Comparison of ENCODE assay signal across 11 cellular contexts in the genomic region with DNA sequence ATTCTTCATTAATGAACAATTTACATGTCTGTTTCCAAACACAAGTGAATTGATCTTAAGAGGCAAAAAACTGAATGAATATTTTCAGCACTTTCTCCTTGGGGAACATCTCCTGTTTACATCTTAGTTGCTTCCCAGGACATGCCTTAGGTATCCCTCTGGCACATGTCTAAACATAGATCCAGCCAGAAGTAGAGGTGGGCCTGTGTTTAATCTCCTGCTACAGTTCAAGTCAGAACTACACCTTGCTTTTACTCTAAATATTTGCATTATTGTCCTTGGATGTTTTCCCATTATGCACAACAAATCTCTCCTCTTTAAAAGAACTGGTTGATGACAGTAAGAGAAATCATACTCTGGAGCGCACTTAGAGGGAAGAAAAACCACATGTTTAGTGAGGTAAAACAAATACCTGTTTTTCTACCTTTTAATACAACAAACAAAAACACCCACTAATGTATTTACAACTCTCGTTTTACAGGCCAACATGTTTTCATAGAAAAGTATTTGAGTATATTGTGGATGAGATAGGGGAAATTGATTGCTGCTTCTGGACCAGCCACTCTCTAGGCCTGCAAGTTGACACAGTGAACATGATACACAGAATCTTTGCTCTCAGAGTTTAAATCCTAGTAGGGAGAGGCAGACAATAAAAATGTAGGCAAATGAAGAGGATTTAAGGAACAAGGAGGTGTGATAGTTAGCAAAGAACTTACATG. TPM values are rescaled to one million over a fixed set of nuclear protein-coding genes. Genes with fewer than 3 reads are reported as not detected.
DNase-seq lines count a peak whose midpoint lies in the region; ATAC-seq and TF ChIP-seq lines count a peak whose summit lies in the region.
"Had no signal": no experiment of that assay in that cellular context is flagged by ENCODE, and none has a peak within 500 bp of the region (broad histone marks: within the 10 kb centered on the region; RNA-seq: fewer than 3 reads in every experiment).

No MANE protein-coding gene starts in this region.

- no peak overlapping the region for H3K23ac ChIP-seq in mesendoderm (ENCODE audit: low read length)

- H2BK15ac ChIP-seq in mesendoderm (replicated peaks; ENCODE audit: low read depth), result no peak overlapping the region

- peaks cover 15 to 29% of the 10 kb centered on the region in 2 donors for H3K36me3 Mint-ChIP-seq in activated T-cell treated with anti-CD3 and anti-CD28 coated beads, Interleukin-2, amount 50 U/mL, for 72 hours (ENCODE audit: insufficient read depth in 2 of 2)
- H3K36me3 Mint-ChIP-seq in activated B cell treated with CpG ODN at 0.5 μM for 24 hours (ENCODE audit: low read depth), result peaks cover 56% of the 10 kb centered on the region

- TF ChIP-seq POLR2A in stomach (IDR thresholded peaks at IDR 0.05), result no peak

- no peaks in the 10 kb centered on the region for H3K36me3 ChIP-seq in hepatocyte (replicated peaks; ENCODE audit: insufficient read depth, low read depth)
- peaks cover 0 to 4% (median 4%) of the 10 kb centered on the region in 4 donors for H3K36me3 ChIP-seq in stomach
- H3K36me3 ChIP-seq in mesendoderm (ENCODE audit: control insufficient read depth, insufficient read depth, low read length), result peaks cover 2% of the 10 kb centered on the region

- 46% methylated on average over 2 of the region's 2 CpGs for WGBS in hepatocyte (ENCODE audit: low lambda C conversion rate, missing lambda C conversion rate)
- WGBS in stomach, 5 donors, result 41 to 56% (median 52%) methylated on average over 2 of the region's 2 CpGs
- WGBS in mesendoderm (ENCODE audit: extremely low coverage, insufficient coverage, low lambda C conversion rate), result no CpG with 5 or more reads among the region's 2 CpGs

- intact Hi-C loops in activated B cell treated with CpG ODN at 0.5 μM for 24 hours (cut with micrococcal nuclease) (loop anchor here (1.0 kb wide), 2 partner anchors 9 to 15 kb away; no protein-coding TSS in a partner anchor), stomach (cut with DNase I; ENCODE audit: low total_unique reads) (no loop called here)

- H3K79me2 ChIP-seq in hepatocyte (peaks cover 26% of the 10 kb centered on the region), mesendoderm (ENCODE audit: control insufficient read depth, insufficient read depth, low read length) (no peaks in the 10 kb centered on the region)

- H4K8ac ChIP-seq in mesendoderm (ENCODE audit: low read depth, low read length), result no peak overlapping the region

- H3K4me3 ChIP-seq in hepatocyte, result no peak overlapping the region
- H3K4me3 ChIP-seq in stomach, result no peak overlapping the region
- no peak overlapping the region for H3K4me3 ChIP-seq in mesendoderm (ENCODE audit: low read length)

- no peak for TF ChIP-seq EP300 in stomach (IDR thresholded peaks at IDR 0.05)

- H3K27ac ChIP-seq in hepatocyte, result peak overlapping the region; percentile 1
- peak overlapping the region in 3 of 5 donors; percentile 63 to 73 (median 70) for H3K27ac ChIP-seq in stomach
- no peak overlapping the region for H3K27ac ChIP-seq in mesendoderm (ENCODE audit: low read depth, low read length)

- H3K18ac ChIP-seq in mesendoderm (ENCODE audit: low read length), result no peak overlapping the region

- no peak overlapping the region for H2AK5ac ChIP-seq in mesendoderm (ENCODE audit: low read length)

- H3K27me3 Mint-ChIP-seq in activated T-cell treated with anti-CD3 and anti-CD28 coated beads, Interleukin-2, amount 50 U/mL, for 72 hours (ENCODE audit: low read depth), result no peaks in the 10 kb centered on the region
- H3K27me3 Mint-ChIP-seq in activated B cell treated with CpG ODN at 0.5 μM for 24 hours, result no peaks in the 10 kb centered on the region

- POLR2A ChIA-PET in activated B cell treated with CpG ODN at 0.5 μM for 24 hours (lab: Charles Lee), result interaction anchor here (0.7 kb wide), 1 partner anchor 120 kb away, joined by 3 read pairs; no protein-coding TSS in a partner anchor

- TF ChIP-seq CTCF in activated B cell treated with CpG ODN at 0.5 μM for 24 hours (IDR thresholded peaks at IDR 0.05) (no peak), hepatocyte (IDR thresholded peaks at IDR 0.05; ENCODE audit: poor library complexity) (no peak), stomach (IDR thresholded peaks at IDR 0.05) (no peak)

- no peak for DNase-seq in activated T-cell treated with anti-CD3 and anti-CD28 coated beads, Interleukin-2, amount 50 U/mL, for 72 hours
- DNase-seq in activated T-cell treated with anti-CD3 and anti-CD28 coated beads for 4 hours (no peak), activated B cell treated with CpG ODN at 0.5 μM for 24 hours (no peak), hepatocyte (ENCODE audit: low spot score) (no peak), stomach (no peak), mesendoderm (no peak), iPS-NIHi7 (ENCODE audit: extremely low spot score) (no peak)
- DNase-seq: HFFc6; NCI-H1092 treated with DMSO at 0.1 percent for 48 hours; stimulated activated CD4-positive, alpha-beta T cell treated with anti-CD3 and anti-CD28 coated beads, Interleukin-12 subunit alpha, Interleukin-12 subunit beta, amount 100 ng/mL, for 4 hours had no signal

- H3K56ac ChIP-seq in mesendoderm (ENCODE audit: low read length), result no peak overlapping the region

- H3K4me2 ChIP-seq in hepatocyte, result peak overlapping the region; percentile 27
- no peak overlapping the region for H3K4me2 ChIP-seq in mesendoderm (ENCODE audit: low read length)

- no peak overlapping the region for H2AFZ ChIP-seq in hepatocyte

- peak overlapping the region; percentile 37 to 57 for H3K4me3 Mint-ChIP-seq in activated T-cell treated with anti-CD3 and anti-CD28 coated beads, Interleukin-2, amount 50 U/mL, for 72 hours
- no peak overlapping the region for H3K4me3 Mint-ChIP-seq in activated B cell treated with CpG ODN at 0.5 μM for 24 hours
- H3K4me3 Mint-ChIP-seq: HFFc6 had no signal

- CTCF ChIA-PET in activated B cell treated with CpG ODN at 0.5 μM for 24 hours (lab: Charles Lee), result no interaction called here

- no peaks in the 10 kb centered on the region for H3K9me3 Mint-ChIP-seq in activated T-cell treated with anti-CD3 and anti-CD28 coated beads, Interleukin-2, amount 50 U/mL, for 72 hours
- no peaks in the 10 kb centered on the region for H3K9me3 Mint-ChIP-seq in activated B cell treated with CpG ODN at 0.5 μM for 24 hours
- H3K9me3 Mint-ChIP-seq: HFFc6 had no signal

- H3K4me1 Mint-ChIP-seq in activated T-cell treated with anti-CD3 and anti-CD28 coated beads, Interleukin-2, amount 50 U/mL, for 72 hours (ENCODE audit: low read depth), result peaks cover 100% of the 10 kb centered on the region
- H3K4me1 Mint-ChIP-seq in activated B cell treated with CpG ODN at 0.5 μM for 24 hours, result peaks cover 98% of the 10 kb centered on the region

- no peaks in the 10 kb centered on the region for H3K79me1 ChIP-seq in mesendoderm (ENCODE audit: low read length)

- H4K20me1 ChIP-seq in hepatocyte (ENCODE audit: insufficient read depth, poor library complexity, severe bottlenecking), result no peaks in the 10 kb centered on the region

- no peak overlapping the region for H2BK120ac ChIP-seq in mesendoderm (ENCODE audit: low read depth, low read length)

- H3K9me3 ChIP-seq in hepatocyte (ENCODE audit: low read depth) (no peaks in the 10 kb centered on the region), stomach (no peaks in the 10 kb centered on the region)

- H3K9ac ChIP-seq in mesendoderm (ENCODE audit: low read length), result no peak overlapping the region

- no peak overlapping the region for H2BK5ac ChIP-seq in mesendoderm (ENCODE audit: low read length)

- H3K27ac Mint-ChIP-seq in activated T-cell treated with anti-CD3 and anti-CD28 coated beads, Interleukin-2, amount 50 U/mL, for 72 hours, result peak overlapping the region; percentile 92
- H3K27ac Mint-ChIP-seq in activated B cell treated with CpG ODN at 0.5 μM for 24 hours, result peak overlapping the region; percentile 82
- H3K27ac Mint-ChIP-seq: HFFc6 had no signal

- ATAC-seq in activated T-cell treated with anti-CD3 and anti-CD28 coated beads, Interleukin-2, amount 50 U/mL, for 72 hours (replicated peaks in 1 of 2), result no peak
- ATAC-seq in activated B cell treated with CpG ODN at 0.5 μM for 24 hours (ENCODE audit: low read depth) (no peak), GM19328 (IDR thresholded peaks at IDR 0.05; ENCODE audit: unreplicated experiment) (no peak)

- H3K4ac ChIP-seq in mesendoderm (ENCODE audit: low read depth, low read length), result no peak overlapping the region

- H3K9me2 ChIP-seq in hepatocyte (replicated peaks; ENCODE audit: insufficient read depth), result no peaks in the 10 kb centered on the region

- H3K27me3 ChIP-seq in hepatocyte (no peaks in the 10 kb centered on the region), stomach (no peaks in the 10 kb centered on the region), mesendoderm (ENCODE audit: insufficient read depth, low read length, poor library complexity) (no peaks in the 10 kb centered on the region)

- no peak overlapping the region for H4K5ac ChIP-seq in mesendoderm (ENCODE audit: low read length)

- peaks cover 34% of the 10 kb centered on the region for H3K4me1 ChIP-seq in hepatocyte (ENCODE audit: insufficient read depth)
- peaks cover 19 to 82% (median 54%) of the 10 kb centered on the region in 4 donors for H3K4me1 ChIP-seq in stomach
- no peaks in the 10 kb centered on the region for H3K4me1 ChIP-seq in mesendoderm (ENCODE audit: control insufficient read depth, low read depth, low read length)

RNA-seq across cellular contexts. Expression of a gene that starts 32.2 kb away (rescaled TPM):
- total RNA-seq in activated T-cell treated with anti-CD3 and anti-CD28 coated beads, Interleukin-2, amount 50 U/mL, for 72 hours, result 100 to 1,000 TPM; 117 to 137 TPM
- total RNA-seq in activated B cell treated with CpG ODN at 0.5 μM for 24 hours (135 and 149 TPM in 2 replicates), hepatocyte (33.9 and 37.6 TPM in 2 replicates), stomach (10 to 100 TPM in 3 of 5 donors, 1 to 10 TPM in 2; 1.2 to 37.1 (median 10.7) TPM)
- polyA plus RNA-seq in hepatocyte (18.3 and 23.4 TPM in 2 replicates), stomach (10 to 100 TPM in 2 of 3 donors, 1 to 10 TPM in 1; 9.6 to 18.4 (median 14.9) TPM)
- polyA plus RNA-seq in mesendoderm (2013, experiment 1 of 2), result 11.8 TPM
- polyA plus RNA-seq in mesendoderm (2013, experiment 2 of 2), result 11.9 TPM
